26 cellular contexts compared by ENCODE assay signal in genomic region chr7:74234549-74234948, GRCh38. TPM values are rescaled to one million over a fixed set of nuclear protein-coding genes. Genes with fewer than 3 reads are reported as not detected.
DNase-seq lines count a peak whose midpoint lies in the region; ATAC-seq and TF ChIP-seq lines count a peak whose summit lies in the region.
"Had no signal": no experiment of that assay in that cellular context is flagged by ENCODE, and none has a peak within 500 bp of the region (broad histone marks: within the 10 kb centered on the region; RNA-seq: fewer than 3 reads in every experiment).

No MANE protein-coding gene starts in this region.

- H3K36me3 Mint-ChIP-seq in CD14-positive monocyte (peaks cover 40 to 67% of the 10 kb centered on the region in 2 donors), WTC11 (peaks cover 61% of the 10 kb centered on the region)

- intact Hi-C loops in CD14-positive monocyte (cut with micrococcal nuclease), result no loop called here

- H3K9me3 Mint-ChIP-seq in CD14-positive monocyte (peaks cover 0 to 2% (median 0%) of the 10 kb centered on the region in 7 donors), WTC11 (no peaks in the 10 kb centered on the region)
- H3K9me3 Mint-ChIP-seq: brain; CD4-positive, alpha-beta memory T cell; nephron had no signal

- H3K4me3 ChIP-seq in mesodermal cell (ENCODE audit: extremely low read depth, insufficient read depth, low read length, poor library complexity, severe bottlenecking), result no peak overlapping the region
- H3K4me3 ChIP-seq: left ventricle myocardium inferior, thyroid gland had no signal

- TF ChIP-seq CTCF in CD14-positive monocyte (IDR thresholded peaks at IDR 0.05), result no peak
- no peak for TF ChIP-seq CTCF in WTC11 (IDR thresholded peaks at IDR 0.05)

- in situ Hi-C loops in KBM-7 (cut with MboI; ENCODE audit: low pct_unique_long_range_greater_than_20kb, low sequenced_read_pairs), result no loop called here

- peak overlapping the region in 4 of 7 donors; percentile 19 to 54 (median 38) for H3K27ac Mint-ChIP-seq in CD14-positive monocyte
- peak overlapping the region; percentile 34 for H3K27ac Mint-ChIP-seq in WTC11
- H3K27ac Mint-ChIP-seq: activated CD4-positive, alpha-beta T cell treated with anti-CD3 and anti-CD28 coated beads for 36 hours; brain; nephron had no signal

- no peak for ATAC-seq in WTC11
- ATAC-seq: activated CD4-positive, alpha-beta T cell treated with anti-CD3 and anti-CD28 coated beads for 36 hours; Panc1; stimulated activated naive CD8-positive, alpha-beta T cell treated with anti-CD3 and anti-CD28 coated beads, Interleukin-15, Interleukin-2, amounts not matched to agents 100 U/mL and 50 U/mL, for 24 hours had no signal

- no peaks in the 10 kb centered on the region for H3K9me3 ChIP-seq in mesodermal cell (ENCODE audit: control insufficient read depth, low read length)
- H3K9me3 ChIP-seq: left ventricle myocardium inferior, thyroid gland had no signal

- peaks cover 4% of the 10 kb centered on the region for H3K4me1 ChIP-seq in mesodermal cell (ENCODE audit: control insufficient read depth, insufficient read depth, low read length, poor library complexity, severe bottlenecking)
- H3K4me1 ChIP-seq: left ventricle myocardium inferior, parathyroid adenoma, thyroid gland had no signal

- DNase-seq in CD14-positive monocyte (ENCODE audit: low spot score) (no peak), KBM-7 (peak; percentile 43), WTC11 (ENCODE audit: low spot score) (no peak), foreskin melanocyte (no peak), NCI-H1417 (lab: John Stamatoyannopoulos, UW) (no peak), NCI-H2029 (lab: John Stamatoyannopoulos, UW) (no peak), NK-92 (lab: John Stamatoyannopoulos, UW; ENCODE audit: unreplicated experiment) (no peak)
- DNase-seq: activated CD4-positive, alpha-beta T cell treated with anti-CD3 and anti-CD28 coated beads for 36 hours; activated effector memory CD4-positive, alpha-beta T cell treated with anti-CD3 and anti-CD28 coated beads, Interleukin-2, amount 50 U/mL, for 16 hours; CD4-positive, alpha-beta memory T cell; GDM1; GOT3; hippocampal formation; left ventricle myocardium inferior; NCI-H1105; NCI-H2081; NCI-H82; stimulated activated CD4-positive, alpha-beta T cell treated with anti-CD3 and anti-CD28 coated beads, Interleukin-4, amount 100 ng/mL, for 4 hours; stimulated activated naive CD8-positive, alpha-beta T cell treated with anti-CD3 and anti-CD28 coated beads, Interleukin-15, Interleukin-2, amounts not matched to agents 100 U/mL and 50 U/mL, for 24 hours; thyroid gland had no signal

- H3K27ac ChIP-seq in mesodermal cell (ENCODE audit: low read depth, low read length, severe bottlenecking), result peak overlapping the region; percentile 1
- H3K27ac ChIP-seq: epithelial cell of prostate, left ventricle myocardium inferior, parathyroid adenoma, thyroid gland had no signal

- CTCF ChIA-PET in WTC11 (lab: Charles Lee), result interaction anchor here (0.6 to 1.5 kb wide), 2 partner anchors 28 to 167 kb away, joined by 3 to 5 read pairs; no protein-coding TSS in a partner anchor

- H3K4me3 Mint-ChIP-seq in CD14-positive monocyte, result no peak overlapping the region
- H3K4me3 Mint-ChIP-seq in WTC11, result no peak overlapping the region
- H3K4me3 Mint-ChIP-seq: activated CD4-positive, alpha-beta T cell treated with anti-CD3 and anti-CD28 coated beads for 36 hours; brain; CD4-positive, alpha-beta memory T cell; nephron had no signal

- peaks cover 84% of the 10 kb centered on the region for H3K36me3 ChIP-seq in mesodermal cell (ENCODE audit: control insufficient read depth, insufficient read depth, low read length)

- POLR2A ChIA-PET in WTC11 (lab: Charles Lee), result no interaction called here

- H3K27me3 Mint-ChIP-seq in CD14-positive monocyte (ENCODE audit: low read depth in 3 of 3) (no peaks in the 10 kb centered on the region), WTC11 (ENCODE audit: low read depth) (no peaks in the 10 kb centered on the region)
- H3K27me3 Mint-ChIP-seq: activated CD4-positive, alpha-beta T cell treated with anti-CD3 and anti-CD28 coated beads for 36 hours; CD4-positive, alpha-beta memory T cell had no signal

- WGBS in mesodermal cell (ENCODE audit: insufficient coverage in 2 of 2), 2 experiments, result 92 to 95% methylated on average over 3 to 4 of the region's 4 CpGs

- H3K4me1 Mint-ChIP-seq in CD14-positive monocyte (peaks cover 23% of the 10 kb centered on the region), WTC11 (no peaks in the 10 kb centered on the region)
- H3K4me1 Mint-ChIP-seq: activated CD4-positive, alpha-beta T cell treated with anti-CD3 and anti-CD28 coated beads for 36 hours; brain; nephron had no signal

TF ChIP-seq in WTC11, 78 proteins besides CTCF, POLR2A, EP300 and RAD21:
- TF ChIP-seq SP1 (CRISPR knock-in tag; conservative IDR thresholded peaks at IDR 0.05), result no peak
TF ChIP-seq in WTC11: peak in this region for 0.

RNA-seq across cellular contexts. Expression of gene RFC2, which starts 19.6 kb away (rescaled TPM):
- 10 to 100 TPM; 33.5 to 42.1 TPM for polyA plus RNA-seq in CD14-positive monocyte
- 74.1 to 80.7 TPM (median 79.4 TPM) in 3 replicates for total RNA-seq in WTC11 (2021)
- polyA plus RNA-seq in mesodermal cell (2013, experiment 1 of 2), result 39.2 TPM
- polyA plus RNA-seq in mesodermal cell (2013, experiment 2 of 2), result 36.9 TPM

RNA-seq across cellular contexts. Expression of gene LAT2, which starts 24.7 kb away (rescaled TPM):
- 100 to 1,000 TPM; 349 to 355 TPM for polyA plus RNA-seq in CD14-positive monocyte
- 0.33 to 0.76 TPM (median 0.41 TPM) in 3 replicates for total RNA-seq in WTC11 (2021)
- 0.37 TPM for polyA plus RNA-seq in mesodermal cell (2013, experiment 1 of 2)
- polyA plus RNA-seq in mesodermal cell (2013, experiment 2 of 2), result 0.15 TPM

RNA-seq across cellular contexts. Expression of gene CLIP2, which starts 54.7 kb away (rescaled TPM):
- polyA plus RNA-seq in CD14-positive monocyte, result 1 to 10 TPM; 1.1 to 1.3 TPM
- 48.1 to 49.7 TPM (median 48.4 TPM) in 3 replicates for total RNA-seq in WTC11 (2021)
- polyA plus RNA-seq in mesodermal cell (2013, experiment 1 of 2), result 57.7 TPM
- polyA plus RNA-seq in mesodermal cell (2013, experiment 2 of 2), result 45.1 TPM
